ENCODE assay signal across 9 cellular contexts in genomic region chr18:74116628-74117554, GRCh38. TPM values are rescaled to one million over a fixed set of nuclear protein-coding genes. Genes with fewer than 3 reads are reported as not detected.
DNase-seq lines count a peak whose midpoint lies in the region; ATAC-seq and TF ChIP-seq lines count a peak whose summit lies in the region.
"Had no signal": no experiment of that assay in that cellular context is flagged by ENCODE, and none has a peak within 500 bp of the region (broad histone marks: within the 10 kb centered on the region; RNA-seq: fewer than 3 reads in every experiment).

No MANE protein-coding gene starts in this region.

- no peaks in the 10 kb centered on the region for H3K36me3 Mint-ChIP-seq in naive B cell

- H3K4me3 Mint-ChIP-seq in naive B cell = no peak overlapping the region

- no peaks in the 10 kb centered on the region; the same call in 1 of the 2 replicates for H3K9me3 ChIP-seq in OCI-LY3 (ENCODE audit: insufficient read depth, low read length)
- H3K9me3 ChIP-seq: SJSA1 had no signal

- H4K20me1 ChIP-seq in OCI-LY3 (ENCODE audit: insufficient read depth, low read length) = no peaks in the 10 kb centered on the region

- peaks cover 7 to 13% (median 12%) of the 10 kb centered on the region in 3 donors for H3K4me1 Mint-ChIP-seq in naive B cell

- no peak overlapping the region for H3K27ac ChIP-seq in OCI-LY3 (ENCODE audit: low read length)
- H3K27ac ChIP-seq: SJSA1 had no signal

- no peaks in the 10 kb centered on the region for H3K79me2 ChIP-seq in OCI-LY3 (ENCODE audit: low read length)

- H3K27ac Mint-ChIP-seq in naive B cell = peak overlapping the region in 2 of 6 donors; percentile 44 to 86

- peaks cover 7% of the 10 kb centered on the region; the same call in 1 of the 2 replicates for H3K27me3 ChIP-seq in OCI-LY3 (ENCODE audit: low read depth, low read length)
- H3K27me3 ChIP-seq: SJSA1 had no signal

- peak overlapping the region; percentile 11; the same call in 1 of the 2 replicates for H2AFZ ChIP-seq in OCI-LY3 (ENCODE audit: low read depth, low read length)

- DNase-seq in COLO668 (lab: John Stamatoyannopoulos, UW; ENCODE audit: unreplicated experiment) = peak; percentile 35
- DNase-seq in effector CD4-positive, alpha-beta T cell = peak; percentile 8
- peak; percentile 25 for DNase-seq in naive B cell
- no peak for DNase-seq in UCSD-AML1 (lab: John Stamatoyannopoulos, UW; ENCODE audit: unreplicated experiment)
- DNase-seq in NCI-H128 (lab: John Stamatoyannopoulos, UW; ENCODE audit: unreplicated experiment) = no peak

- peaks cover 0 to 5% (median 0%) of the 10 kb centered on the region in 3 donors for H3K27me3 Mint-ChIP-seq in naive B cell

- H3K9ac ChIP-seq in OCI-LY3 (ENCODE audit: low read length) = no peak overlapping the region

- H3K4me2 ChIP-seq in OCI-LY3 (ENCODE audit: low read length) = peak overlapping the region; percentile 41

- peaks cover 0 to 10% (median 3%) of the 10 kb centered on the region in 7 donors for H3K9me3 Mint-ChIP-seq in naive B cell

- no peaks in the 10 kb centered on the region for H3K36me3 ChIP-seq in OCI-LY3 (replicated peaks; ENCODE audit: low read depth, low read length)
- H3K36me3 ChIP-seq: SJSA1 had no signal

- no peak overlapping the region for H3K4me3 ChIP-seq in OCI-LY3 (ENCODE audit: low read length)
- H3K4me3 ChIP-seq: SJSA1 had no signal

- H3K4me1 ChIP-seq in OCI-LY3 (ENCODE audit: low read length) = peaks cover 10% of the 10 kb centered on the region
- H3K4me1 ChIP-seq: SJSA1 had no signal

- TF ChIP-seq CTCF in OCI-LY3 (IDR thresholded peaks at IDR 0.05; ENCODE audit: low read depth, low read length) = peak; percentile 99

- ATAC-seq in GM18867 (IDR thresholded peaks at IDR 0.05; ENCODE audit: unreplicated experiment) = peak; percentile 64
- ATAC-seq in naive B cell (ENCODE audit: low read depth in 2 of 2) = peak; percentile 30 to 58
- ATAC-seq in HG03159 (IDR thresholded peaks at IDR 0.05; ENCODE audit: unreplicated experiment) = no peak

RNA-seq across cellular contexts. Expression of gene FBXO15, which starts 30.7 kb away (rescaled TPM):
- polyA plus RNA-seq in naive B cell (ENCODE audit: low read depth in 6 of 6) = 10 to 100 TPM in 1 of 6 donors, 1 to 10 TPM in 5; 2.0 to 10.5 (median 3.6) TPM

RNA-seq across cellular contexts. Expression of gene TIMM21, which starts 31.4 kb away (rescaled TPM):
- 10 to 100 TPM; 16.0 to 28.3 (median 19.3) TPM for polyA plus RNA-seq in naive B cell (ENCODE audit: low read depth in 6 of 6)

Comparison
In these comparisons a context has a peak if more than half of its experiments do, and no peak if none do; other contexts are left out.
1. DNase-seq: peak in COLO668 (single experiment), effector CD4-positive, alpha-beta T cell (single experiment) and naive B cell (single experiment); none in UCSD-AML1 (single experiment) and NCI-H128 (single experiment).